ENCODE assay signal across 2 cellular contexts in genomic region chr4:143302526-143302925, GRCh38.
TF ChIP-seq lines count a peak whose summit lies in the region.

No MANE protein-coding gene starts in this region.

TF ChIP-seq in H1, 55 proteins besides CTCF, POLR2A, EP300 and RAD21:
- TF ChIP-seq SIRT6 (IDR thresholded peaks at IDR 0.05; ENCODE audit: low read length) (no peak), MAFK (IDR thresholded peaks at IDR 0.05; ENCODE audit: low read depth, low read length) (peak; percentile 31; the same call in 1 of the 2 replicates)
TF ChIP-seq in H1: peak in this region for 1.

TF ChIP-seq in GM12891, 5 proteins besides CTCF, POLR2A, EP300 and RAD21:
- TF ChIP-seq POU2F2 (IDR thresholded peaks at IDR 0.05; ENCODE audit: low read depth, low read length) (no peak), TAF1 (IDR thresholded peaks at IDR 0.05; ENCODE audit: low read depth, low read length) (no peak)
